In the genomic region with DNA sequence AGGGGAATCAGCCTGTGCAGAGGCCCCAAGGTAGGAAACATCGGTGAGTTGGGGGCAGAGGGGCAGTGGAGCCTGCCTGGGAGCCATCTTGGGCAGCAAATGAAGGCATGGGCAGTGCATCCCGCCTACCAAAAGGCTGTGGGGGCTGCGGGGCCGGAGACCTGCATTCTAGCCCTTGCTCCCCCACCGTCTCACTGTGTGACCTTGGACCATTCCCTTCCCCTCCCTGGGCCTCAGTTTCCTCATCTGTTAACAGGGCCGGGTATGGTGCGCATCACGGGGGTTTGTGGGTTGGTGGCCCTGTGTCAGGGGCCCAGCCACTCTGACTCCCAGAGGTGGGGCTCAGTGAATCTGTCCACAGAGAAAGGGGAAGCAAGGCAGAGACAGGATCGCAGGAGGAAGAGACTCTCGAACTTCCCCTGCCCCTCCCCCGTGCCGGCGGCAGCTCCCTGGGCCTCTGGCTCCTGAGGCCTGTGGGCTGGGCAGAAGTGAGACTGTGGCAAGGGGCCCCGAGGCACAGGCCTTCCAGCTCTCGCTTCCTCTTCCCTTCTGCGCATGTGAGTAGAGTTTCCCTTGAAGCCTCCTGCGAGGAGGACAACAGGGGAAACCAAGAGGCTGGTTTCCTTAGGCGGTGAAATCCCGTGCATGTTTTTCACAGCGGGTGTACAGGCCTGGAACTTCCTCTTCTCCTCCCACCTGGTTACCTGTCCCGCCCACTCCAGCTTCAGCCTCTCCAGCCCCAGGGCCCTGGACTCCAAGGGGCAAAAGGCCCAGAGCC, we compare ENCODE assay signal across 1 cellular context.
TF ChIP-seq lines count a peak whose summit lies in the region.

No MANE protein-coding gene starts in this region.

TF ChIP-seq in H1, 55 proteins besides CTCF, POLR2A, EP300 and RAD21:
- TF ChIP-seq TAF1 (IDR thresholded peaks at IDR 0.05; ENCODE audit: low read depth, low read length) (0 out of 2 replicates have a peak, but pooled peaks have one; percentile 21), TEAD4 (IDR thresholded peaks at IDR 0.05; ENCODE audit: low read depth, low read length) (no peak), NRF1 (IDR thresholded peaks at IDR 0.05; ENCODE audit: low read depth, low read length) (no peak), SP1 (IDR thresholded peaks at IDR 0.05; ENCODE audit: low read depth, low read length) (0 out of 2 replicates have a peak, but pooled peaks have one; percentile 15), EGR1 (IDR thresholded peaks at IDR 0.05; ENCODE audit: borderline replicate concordance, low read depth, low read length) (0 out of 2 replicates have a peak, but pooled peaks have one; percentile 22)
